1 cellular context compared by ENCODE assay signal in genomic region chr3:122682778-122683411, GRCh38.
A peak's percentile ranks its signal among the peaks of the same experiment; 100 is the strongest.
TF ChIP-seq lines count a peak whose summit lies in the region.

No MANE protein-coding gene starts in this region.

TF ChIP-seq in GM12878, 131 proteins besides CTCF, POLR2A, EP300 and RAD21:
- TF ChIP-seq NR2F1 (conservative IDR thresholded peaks at IDR 0.05) (peak; percentile 26; the same call in 1 of the 2 replicates), ZNF687 (IDR thresholded peaks at IDR 0.05) (0 out of 2 replicates have a peak, but pooled peaks have one; percentile 20), POLR2AphosphoS5 (IDR thresholded peaks at IDR 0.05; ENCODE audit: low read length) (peak; percentile 62), IKZF1 (conservative IDR thresholded peaks at IDR 0.05) (0 out of 2 replicates have a peak, but pooled peaks have one; percentile 55), HDGF (IDR thresholded peaks at IDR 0.05) (peak; percentile 83; the same call in 1 of the 2 replicates), NBN (IDR thresholded peaks at IDR 0.05) (peak; percentile 71; the same call in 1 of the 2 replicates), RELB (IDR thresholded peaks at IDR 0.05; ENCODE audit: low read depth) (peak; percentile 59; the same call in 1 of the 2 replicates), EED (IDR thresholded peaks at IDR 0.05; ENCODE audit: low read depth) (0 out of 2 replicates have a peak, but pooled peaks have one; percentile 16), IKZF2 (IDR thresholded peaks at IDR 0.05) (peak; percentile 66 to 73; a peak in 3 of 4 replicates), IRF4 (IDR thresholded peaks at IDR 0.05; ENCODE audit: low read depth, low read length) (0 out of 2 replicates have a peak, but pooled peaks have one; percentile 25)
